In the genomic region with DNA sequence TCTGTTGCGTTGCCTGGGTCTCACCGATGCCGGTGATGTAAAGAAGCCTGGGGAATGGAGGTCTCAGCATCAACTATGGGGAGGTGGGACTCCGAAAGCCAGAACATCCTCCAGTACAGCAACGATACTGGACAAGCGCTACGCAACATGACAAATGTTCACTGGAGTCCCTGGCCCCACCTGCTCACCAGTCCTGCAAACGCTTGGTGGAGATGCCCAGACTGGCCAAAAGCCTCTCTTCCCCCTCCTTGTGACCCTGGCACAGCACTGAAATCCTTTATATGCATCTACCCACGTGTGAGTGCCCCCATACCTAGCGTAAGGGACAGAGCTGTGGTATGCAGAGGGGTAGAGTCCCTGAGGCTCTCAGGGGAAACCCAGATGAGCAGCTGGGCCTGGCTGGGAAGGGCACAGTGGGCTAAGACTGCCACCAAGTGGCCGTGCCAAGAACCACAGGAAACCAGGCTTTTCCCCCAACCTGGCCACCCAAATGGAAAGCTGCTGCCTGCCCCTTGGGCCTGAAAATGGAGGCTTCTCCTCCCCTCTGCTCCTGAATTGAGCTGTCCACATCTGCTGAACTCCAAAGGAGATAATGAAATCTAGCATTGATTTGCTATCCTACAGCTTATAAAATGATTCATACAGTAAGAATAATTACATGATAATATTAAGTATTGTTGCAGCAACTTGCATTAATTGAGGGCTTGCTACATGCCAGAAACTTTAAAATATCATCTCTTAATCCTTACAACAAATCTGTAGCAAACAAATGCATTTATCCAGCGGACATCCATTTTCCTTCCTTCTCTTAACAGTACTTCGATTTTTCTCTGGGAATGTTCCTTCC, we compare ENCODE assay signal across 1 cellular context.
TF ChIP-seq lines count a peak whose summit lies in the region.

No MANE protein-coding gene starts in this region.

TF ChIP-seq in K562, 482 proteins besides CTCF, POLR2A, EP300 and RAD21 (continued from another document):
- TF ChIP-seq, protein P1, sequence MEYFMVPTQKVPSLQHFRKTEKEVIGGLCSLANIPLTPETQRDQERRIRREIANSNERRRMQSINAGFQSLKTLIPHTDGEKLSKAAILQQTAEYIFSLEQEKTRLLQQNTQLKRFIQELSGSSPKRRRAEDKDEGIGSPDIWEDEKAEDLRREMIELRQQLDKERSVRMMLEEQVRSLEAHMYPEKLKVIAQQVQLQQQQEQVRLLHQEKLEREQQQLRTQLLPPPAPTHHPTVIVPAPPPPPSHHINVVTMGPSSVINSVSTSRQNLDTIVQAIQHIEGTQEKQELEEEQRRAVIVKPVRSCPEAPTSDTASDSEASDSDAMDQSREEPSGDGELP (CRISPR knock-in tag; IDR thresholded peaks at IDR 0.05; ENCODE audit: borderline replicate concordance), result peak; percentile 70; the same call in 1 of the 2 replicates
- TF ChIP-seq, protein P2, sequence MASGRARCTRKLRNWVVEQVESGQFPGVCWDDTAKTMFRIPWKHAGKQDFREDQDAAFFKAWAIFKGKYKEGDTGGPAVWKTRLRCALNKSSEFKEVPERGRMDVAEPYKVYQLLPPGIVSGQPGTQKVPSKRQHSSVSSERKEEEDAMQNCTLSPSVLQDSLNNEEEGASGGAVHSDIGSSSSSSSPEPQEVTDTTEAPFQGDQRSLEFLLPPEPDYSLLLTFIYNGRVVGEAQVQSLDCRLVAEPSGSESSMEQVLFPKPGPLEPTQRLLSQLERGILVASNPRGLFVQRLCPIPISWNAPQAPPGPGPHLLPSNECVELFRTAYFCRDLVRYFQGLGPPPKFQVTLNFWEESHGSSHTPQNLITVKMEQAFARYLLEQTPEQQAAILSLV (tag; IDR thresholded peaks at IDR 0.05), result no peak
- no peak for TF ChIP-seq SMAD4 (CRISPR knock-in tag; conservative IDR thresholded peaks at IDR 0.05)
- peak; percentile 71; the same call in 1 of the 2 replicates for TF ChIP-seq STAG1 (CRISPR knock-in tag; IDR thresholded peaks at IDR 0.05; ENCODE audit: borderline replicate concordance)
- TF ChIP-seq NUFIP1 (IDR thresholded peaks at IDR 0.05; ENCODE audit: partially characterized antibody), result no peak
- no peak for TF ChIP-seq RFX5 (IDR thresholded peaks at IDR 0.05; ENCODE audit: low read depth, low read length)
- TF ChIP-seq, protein P3, sequence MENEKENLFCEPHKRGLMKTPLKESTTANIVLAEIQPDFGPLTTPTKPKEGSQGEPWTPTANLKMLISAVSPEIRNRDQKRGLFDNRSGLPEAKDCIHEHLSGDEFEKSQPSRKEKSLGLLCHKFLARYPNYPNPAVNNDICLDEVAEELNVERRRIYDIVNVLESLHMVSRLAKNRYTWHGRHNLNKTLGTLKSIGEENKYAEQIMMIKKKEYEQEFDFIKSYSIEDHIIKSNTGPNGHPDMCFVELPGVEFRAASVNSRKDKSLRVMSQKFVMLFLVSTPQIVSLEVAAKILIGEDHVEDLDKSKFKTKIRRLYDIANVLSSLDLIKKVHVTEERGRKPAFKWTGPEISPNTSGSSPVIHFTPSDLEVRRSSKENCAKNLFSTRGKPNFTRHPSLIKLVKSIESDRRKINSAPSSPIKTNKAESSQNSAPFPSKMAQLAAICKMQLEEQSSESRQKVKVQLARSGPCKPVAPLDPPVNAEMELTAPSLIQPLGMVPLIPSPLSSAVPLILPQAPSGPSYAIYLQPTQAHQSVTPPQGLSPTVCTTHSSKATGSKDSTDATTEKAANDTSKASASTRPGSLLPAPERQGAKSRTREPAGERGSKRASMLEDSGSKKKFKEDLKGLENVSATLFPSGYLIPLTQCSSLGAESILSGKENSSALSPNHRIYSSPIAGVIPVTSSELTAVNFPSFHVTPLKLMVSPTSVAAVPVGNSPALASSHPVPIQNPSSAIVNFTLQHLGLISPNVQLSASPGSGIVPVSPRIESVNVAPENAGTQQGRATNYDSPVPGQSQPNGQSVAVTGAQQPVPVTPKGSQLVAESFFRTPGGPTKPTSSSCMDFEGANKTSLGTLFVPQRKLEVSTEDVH (IDR thresholded peaks at IDR 0.05; ENCODE audit: low read depth, partially characterized antibody), result no peak
- peak; percentile 89 for TF ChIP-seq SMC3 (conservative IDR thresholded peaks at IDR 0.05; ENCODE audit: insufficient read depth, low read depth, low read length)
- TF ChIP-seq RBM34 (IDR thresholded peaks at IDR 0.05; ENCODE audit: borderline replicate concordance, insufficient read depth, low read length), result no peak
- TF ChIP-seq HDAC8 (tag; IDR thresholded peaks at IDR 0.05), result no peak
